In genomic region chr16:4766875-4767628, GRCh38 we compare ENCODE assay signal across 1 cellular context.
TF ChIP-seq lines count a peak whose summit lies in the region.

TSS of gene ZNF500 (minus strand) at chr16:4767162. CDS start at chr16:4765978, 1,184 bp downstream.

TF ChIP-seq in K562, 482 proteins besides CTCF, POLR2A, EP300 and RAD21 (continued from another document and continues in another):
- TF ChIP-seq ZKSCAN1 (IDR thresholded peaks at IDR 0.05; ENCODE audit: low read depth, low read length) (0 out of 2 replicates have a peak, but pooled peaks have one; percentile 6), TAF1 (IDR thresholded peaks at IDR 0.05; ENCODE audit: control insufficient read depth, extremely low read depth, insufficient read depth, low read length, severe bottlenecking) (peak; percentile 53), TCF15 (CRISPR knock-in tag; IDR thresholded peaks at IDR 0.05) (no peak), ZNF263 (CRISPR knock-in tag; IDR thresholded peaks at IDR 0.05; ENCODE audit: borderline replicate concordance) (0 out of 2 replicates have a peak, but pooled peaks have one; percentile 46), CXXC5 (CRISPR knock-in tag; IDR thresholded peaks at IDR 0.05) (peak; percentile 86), FOS (IDR thresholded peaks at IDR 0.05; ENCODE audit: extremely low read depth, insufficient read length) (peak; percentile 12), HNRNPL (IDR thresholded peaks at IDR 0.05; ENCODE audit: low read depth, low read length) (peak; percentile 79; the same call in 1 of the 2 replicates), TRIM28 (IDR thresholded peaks at IDR 0.05) (peak; percentile 71; the same call in 1 of the 2 replicates), MXI1 (IDR thresholded peaks at IDR 0.05; ENCODE audit: low read depth, low read length) (peak; percentile 57; the same call in 1 of the 2 replicates), DIDO1 (tag; IDR thresholded peaks at IDR 0.05; ENCODE audit: low read depth) (peak; percentile 54), KDM2B (CRISPR knock-in tag; IDR thresholded peaks at IDR 0.05) (no peak), SRSF9 (IDR thresholded peaks at IDR 0.05; ENCODE audit: borderline replicate concordance, low read depth, low read length) (no peak), RCOR1 (IDR thresholded peaks at IDR 0.05; ENCODE audit: borderline replicate concordance in 1 of 2, low read depth in 2 of 2, low read length in 2 of 2) (peak in 1 of 2 experiments; percentile 16; a peak in 1 of 4 replicates), MNT (conservative IDR thresholded peaks at IDR 0.05) (peak; percentile 75 to 85), ZNF431 (CRISPR knock-in tag; IDR thresholded peaks at IDR 0.05) (peak; percentile 55; the same call in 1 of the 2 replicates), SRSF1 (IDR thresholded peaks at IDR 0.05; ENCODE audit: low read depth, low read length) (no peak), JUN (IDR thresholded peaks at IDR 0.05; ENCODE audit: borderline replicate concordance, low read depth, low read length) (peak; percentile 61; the same call in 1 of the 2 replicates), JUN (CRISPR knock-in tag; IDR thresholded peaks at IDR 0.05; ENCODE audit: borderline replicate concordance) (0 out of 2 replicates have a peak, but pooled peaks have one; percentile 2), CBFA2T3 (IDR thresholded peaks at IDR 0.05) (no peak), ELK3 (CRISPR knock-in tag; IDR thresholded peaks at IDR 0.05) (no peak), POLR2B (IDR thresholded peaks at IDR 0.05; ENCODE audit: low read depth, partially characterized antibody) (peak; percentile 64), HES1 (IDR thresholded peaks at IDR 0.05; ENCODE audit: low read depth) (no peak), ETS1 (conservative IDR thresholded peaks at IDR 0.05; ENCODE audit: control insufficient read depth, low read depth, low read length) (peak; percentile 98), HDAC2 (IDR thresholded peaks at IDR 0.05) (peak; percentile 73), CBFB (CRISPR knock-in tag; IDR thresholded peaks at IDR 0.05) (peak; percentile 98), KAT7 (CRISPR knock-in tag; IDR thresholded peaks at IDR 0.05; ENCODE audit: borderline replicate concordance) (0 out of 2 replicates have a peak, but pooled peaks have one; percentile 33), SAFB (IDR thresholded peaks at IDR 0.05; ENCODE audit: borderline replicate concordance, low read depth, low read length) (peak; percentile 66; the same call in 1 of the 2 replicates), RBM14 (IDR thresholded peaks at IDR 0.05; ENCODE audit: borderline replicate concordance, insufficient read depth, low read depth, low read length) (no peak), ZFPM2 (CRISPR knock-in tag; IDR thresholded peaks at IDR 0.05) (no peak), PRMT5 (CRISPR knock-in tag; IDR thresholded peaks at IDR 0.05) (no peak), PKNOX1 (IDR thresholded peaks at IDR 0.05) (no peak), MBD2 (IDR thresholded peaks at IDR 0.05; ENCODE audit: borderline replicate concordance, low read depth) (peak; percentile 91), SP1 (CRISPR knock-in tag; IDR thresholded peaks at IDR 0.05) (peak; percentile 98), GABPA (tag; conservative IDR thresholded peaks at IDR 0.05; ENCODE audit: low read depth) (0 out of 2 replicates have a peak, but pooled peaks have one; percentile 12), ELF2 (CRISPR knock-in tag; IDR thresholded peaks at IDR 0.05) (no peak), GMEB1 (CRISPR knock-in tag; IDR thresholded peaks at IDR 0.05) (peak; percentile 77), GATAD2A (IDR thresholded peaks at IDR 0.05) (peak; percentile 88), MLLT1 (IDR thresholded peaks at IDR 0.05) (peak in 1 of 2 experiments; percentile 84; a peak in 1 of 4 replicates), HNRNPLL (IDR thresholded peaks at IDR 0.05; ENCODE audit: low read depth, low read length, poor library complexity, severe bottlenecking) (peak; percentile 31), TOE1 (IDR thresholded peaks at IDR 0.05; ENCODE audit: borderline replicate concordance) (0 out of 2 replicates have a peak, but pooled peaks have one; percentile 35), TOE1 (CRISPR knock-in tag; IDR thresholded peaks at IDR 0.05; ENCODE audit: borderline replicate concordance, low read depth) (no peak), POLR2H (tag; IDR thresholded peaks at IDR 0.05; ENCODE audit: low read depth) (no peak; the same call in none of the 2 replicates), ADNP (tag; IDR thresholded peaks at IDR 0.05) (peak; percentile 82), GABPB1 (CRISPR knock-in tag; IDR thresholded peaks at IDR 0.05) (peak; percentile 67), GTF2E2 (tag; IDR thresholded peaks at IDR 0.05) (no peak), RFX7 (CRISPR knock-in tag; IDR thresholded peaks at IDR 0.05) (no peak), ELF1 (tag; IDR thresholded peaks at IDR 0.05) (no peak), ZNF146 (CRISPR knock-in tag; IDR thresholded peaks at IDR 0.05; ENCODE audit: unreplicated experiment) (no peak), PHF8 (IDR thresholded peaks at IDR 0.05; ENCODE audit: borderline replicate concordance, low read length) (peak; percentile 91; the same call in 1 of the 2 replicates), ZNF174 (CRISPR knock-in tag; IDR thresholded peaks at IDR 0.05) (no peak), PML (IDR thresholded peaks at IDR 0.05; ENCODE audit: low read length) (no peak), CHD1 (IDR thresholded peaks at IDR 0.05; ENCODE audit: low read length) (no peak), ZNF766 (CRISPR knock-in tag; conservative IDR thresholded peaks at IDR 0.05) (peak; percentile 69; the same call in 1 of the 2 replicates), RB1 (IDR thresholded peaks at IDR 0.05; ENCODE audit: low read depth) (peak; percentile 68; the same call in 1 of the 2 replicates), NONO (IDR thresholded peaks at IDR 0.05; ENCODE audit: low read depth in 2 of 2, low read length in 1 of 2) (peak in 1 of 2 experiments; percentile 35; a peak in 1 of 4 replicates), POLR2G (IDR thresholded peaks at IDR 0.05; ENCODE audit: low read depth, low read length) (peak; percentile 87), SIN3B (IDR thresholded peaks at IDR 0.05; ENCODE audit: low read depth) (peak; percentile 82), SMAD3 (CRISPR knock-in tag; conservative IDR thresholded peaks at IDR 0.05) (no peak), ZKSCAN8 (CRISPR knock-in tag; IDR thresholded peaks at IDR 0.05) (no peak)
